Comparison of ENCODE assay signal across 8 cellular contexts in the genomic region with DNA sequence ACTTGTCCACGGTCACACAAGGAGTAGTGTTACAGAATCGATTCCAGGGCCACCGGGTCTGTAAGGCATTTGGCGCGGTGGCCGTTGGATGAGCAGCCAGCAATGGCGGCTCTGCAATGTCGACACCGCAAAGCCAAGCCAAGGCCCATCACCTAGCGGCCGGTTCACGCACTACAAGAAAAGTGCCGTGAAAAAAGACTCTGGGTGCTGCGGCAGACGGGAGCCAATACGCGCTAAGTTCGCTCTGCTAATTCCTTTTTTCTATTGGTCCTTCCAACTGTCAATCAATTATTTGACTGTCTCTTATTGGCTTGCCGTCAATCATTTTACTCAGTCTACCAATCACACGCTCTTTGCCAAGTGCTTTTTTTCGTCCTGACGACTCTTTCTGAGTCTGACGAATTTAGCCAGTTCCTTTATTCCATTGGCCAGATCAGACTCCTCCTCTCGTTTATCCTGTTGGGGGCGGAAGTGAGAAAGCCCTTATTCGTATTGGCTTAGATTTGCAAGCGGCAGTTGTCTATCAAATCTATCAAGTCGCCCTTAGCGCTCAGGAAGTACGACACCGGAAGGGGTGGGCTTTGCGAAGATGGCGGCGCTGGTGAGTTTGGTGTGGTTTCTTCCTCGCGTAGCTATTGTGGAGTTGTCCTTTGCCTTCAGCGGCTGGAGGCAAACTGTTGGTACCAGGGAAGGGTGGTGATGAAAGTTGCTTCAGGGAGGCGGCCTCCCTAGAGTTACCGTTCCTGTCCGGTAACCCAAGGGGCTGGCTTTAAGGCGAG. TPM values are rescaled to one million over a fixed set of nuclear protein-coding genes. Genes with fewer than 3 reads are reported as not detected.
DNase-seq lines count a peak whose midpoint lies in the region; ATAC-seq and TF ChIP-seq lines count a peak whose summit lies in the region.

A gene with protein sequence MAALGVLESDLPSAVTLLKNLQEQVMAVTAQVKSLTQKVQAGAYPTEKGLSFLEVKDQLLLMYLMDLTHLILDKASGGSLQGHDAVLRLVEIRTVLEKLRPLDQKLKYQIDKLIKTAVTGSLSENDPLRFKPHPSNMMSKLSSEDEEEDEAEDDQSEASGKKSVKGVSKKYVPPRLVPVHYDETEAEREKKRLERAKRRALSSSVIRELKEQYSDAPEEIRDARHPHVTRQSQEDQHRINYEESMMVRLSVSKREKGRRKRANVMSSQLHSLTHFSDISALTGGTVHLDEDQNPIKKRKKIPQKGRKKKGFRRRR (plus strand): TSS at position 577 of the 779 bp plus-strand sequence. CDS start 13 bp downstream, at position 590.

- ATAC-seq in effector memory CD8-positive, alpha-beta T cell (replicated peaks), result peak; percentile 88

- peaks cover 0 to 5% of the 10 kb centered on the region in 2 donors for H3K4me1 Mint-ChIP-seq in effector memory CD8-positive, alpha-beta T cell (ENCODE audit: low read depth in 2 of 2)

- CTCF ChIA-PET in activated CD8-positive, alpha-beta memory T cell treated with anti-CD3 and anti-CD28 coated beads for 36 hours (lab: Charles Lee), result no interaction called here

- H3K27me3 Mint-ChIP-seq in effector memory CD8-positive, alpha-beta T cell, result no peaks in the 10 kb centered on the region

- DNase-seq in COR-L47 (lab: John Stamatoyannopoulos, UW) (peak; percentile 98), GM20000 (ENCODE audit: low spot score) (peak; percentile 89), HT-29 (ENCODE audit: low spot score) (peak; percentile 92), medulla oblongata (ENCODE audit: extremely low spot score) (peak; percentile 100)
- DNase-seq in NK-92 treated with Interleukin-12 subunit alpha and Interleukin-12 subunit beta, amount 100 ng/mL, for 24 hours (lab: John Stamatoyannopoulos, UW), result peak; percentile 80
- peak; percentile 90 to 91 (median 91) for DNase-seq in effector memory CD8-positive, alpha-beta T cell
- DNase-seq in stimulated activated CD8-positive, alpha-beta memory T cell treated with anti-CD3 and anti-CD28 coated beads, Interleukin-12 subunit alpha, Interleukin-12 subunit beta, amount 100 ng/mL, for 1 hour (ENCODE audit: low read depth), result peak; percentile 85

- peaks cover 47% of the 10 kb centered on the region for H3K36me3 Mint-ChIP-seq in effector memory CD8-positive, alpha-beta T cell (ENCODE audit: insufficient read depth)

- no peak within 1 kb of the TSS for H3K4me3 Mint-ChIP-seq in effector memory CD8-positive, alpha-beta T cell

- peak; percentile 82 for TF ChIP-seq CTCF in GM20000 (IDR thresholded peaks at IDR 0.05; ENCODE audit: extremely low read depth, missing control alignments)

- peak within 1 kb of the TSS in 1 of 2 donors; percentile 38 for H3K27ac Mint-ChIP-seq in effector memory CD8-positive, alpha-beta T cell

- POLR2A ChIA-PET in activated CD8-positive, alpha-beta memory T cell treated with anti-CD3 and anti-CD28 coated beads for 36 hours (lab: Charles Lee), result interaction anchor here (1.0 kb wide), 1 partner anchor 148 kb away, joined by 3 read pairs; the partner anchor contains the start of gene PABPN1

- no peaks in the 10 kb centered on the region for H3K9me3 Mint-ChIP-seq in effector memory CD8-positive, alpha-beta T cell

RNA-seq across cellular contexts. Expression of the gene that starts here (rescaled TPM):
- 14.6 and 28.3 TPM in 2 replicates for total RNA-seq in HT-29 (2014; rRNA removed; shearing (Covaris generic))
- 10 to 100 TPM; 71.0 to 74.1 TPM for total RNA-seq in activated CD8-positive, alpha-beta memory T cell treated with anti-CD3 and anti-CD28 coated beads for 36 hours

Comparison
In these comparisons a context has a peak if more than half of its experiments do, and no peak if none do; other contexts are left out.
1. Peak in every context shown above with its lines: DNase-seq and ATAC-seq.